Comparison of ENCODE assay signal across 8 cellular contexts in the genomic region with DNA sequence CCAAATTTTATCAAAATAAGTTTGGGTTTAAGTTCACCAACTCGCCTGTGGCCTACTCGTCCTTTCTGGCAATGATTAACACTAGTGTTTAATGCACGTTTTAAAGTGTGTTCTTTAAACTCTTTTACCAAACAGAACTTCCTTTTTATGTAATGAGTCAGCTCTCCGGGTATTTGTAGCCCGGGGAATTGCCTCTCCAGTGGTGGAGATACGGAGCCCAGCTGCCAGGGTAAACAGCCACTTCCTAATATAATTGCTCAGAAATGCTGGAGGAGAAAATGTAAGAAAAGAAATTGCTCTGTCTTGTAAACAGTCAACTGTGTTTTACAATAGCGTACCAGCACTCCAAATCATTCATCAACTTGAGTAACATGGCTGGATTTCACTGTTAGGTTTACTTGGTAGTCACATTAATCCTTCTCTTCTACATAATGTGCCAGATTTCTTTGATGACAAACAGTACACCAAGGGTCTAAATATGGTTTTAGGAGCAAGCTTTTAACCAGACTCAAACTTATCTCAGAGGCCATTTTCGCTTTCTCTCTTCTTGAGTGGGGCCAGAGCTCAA.
A peak's percentile ranks its signal among the peaks of the same experiment; 100 is the strongest.
DNase-seq lines count a peak whose midpoint lies in the region; ATAC-seq and TF ChIP-seq lines count a peak whose summit lies in the region.

No MANE protein-coding gene starts in this region.

- ATAC-seq in GM19043 (IDR thresholded peaks at IDR 0.05; ENCODE audit: low read depth, unreplicated experiment) (peak; percentile 83), HG03196 (IDR thresholded peaks at IDR 0.05; ENCODE audit: unreplicated experiment) (peak; percentile 78), lung (ENCODE audit: insufficient read depth, low FRiP score) (peak; percentile 90)

- H3K4me1 ChIP-seq in PC-9 (replicated peaks; ENCODE audit: insufficient read depth): peaks cover 81% of the 10 kb centered on the region
- peaks cover 4 to 19% of the 10 kb centered on the region in 2 donors for H3K4me1 ChIP-seq in lung (ENCODE audit: control insufficient read depth in 2 of 2, insufficient read depth in 2 of 2, low read length in 2 of 2)
- H3K4me1 ChIP-seq in urinary bladder (ENCODE audit: insufficient read depth): no peaks in the 10 kb centered on the region

- intact Hi-C loops in PC-9 (cut with micrococcal nuclease; ENCODE audit: unreplicated experiment): loop anchor here (1.0 to 5.0 kb wide), 2 partner anchors 18 to 74 kb away; no protein-coding TSS in a partner anchor

- peaks cover 34% of the 10 kb centered on the region for H3F3A ChIP-seq in PC-9 (ENCODE audit: insufficient read depth, low read depth)

- H3K9me3 ChIP-seq in PC-9 (ENCODE audit: insufficient read depth, low read depth) (no peaks in the 10 kb centered on the region; the same call in 1 of the 2 replicates), lung (ENCODE audit: control insufficient read depth in 2 of 2, insufficient read depth in 1 of 2, low read length in 1 of 2) (no peaks in the 10 kb centered on the region)

- H3K9me2 ChIP-seq in PC-9 (ENCODE audit: insufficient read depth): no peaks in the 10 kb centered on the region

- DNase-seq in CMK (ENCODE audit: low read depth) (peak; percentile 43), PC-9 (peak; percentile 68 to 91), lung (ENCODE audit: low spot score) (peak; percentile 77)
- no peak for DNase-seq in stimulated activated CD8-positive, alpha-beta memory T cell treated with anti-CD3 and anti-CD28 coated beads, Interleukin-4, amount 100 ng/mL, for 48 hours

- H3K4me3 ChIP-seq in PC-9 (peak overlapping the region; percentile 20; the same call in 1 of the 2 replicates), lung (no peak overlapping the region), urinary bladder (ENCODE audit: low read depth, low read length) (no peak overlapping the region)

- WGBS in lung, 2 donors: 7 to 9% methylated on average over 8 of the region's 8 CpGs
- WGBS in urinary bladder: 7% methylated on average over 8 of the region's 8 CpGs

- peak overlapping the region; percentile 61 for H3K4me2 ChIP-seq in PC-9

- H2AFZ ChIP-seq in PC-9: no peak overlapping the region

- CTCF ChIA-PET in PC-9 (lab: Charles Lee): interaction anchor here (0.5 kb wide), 1 partner anchor 42 kb away, joined by 3 read pairs; no protein-coding TSS in a partner anchor

- no peaks in the 10 kb centered on the region for H4K20me1 ChIP-seq in PC-9 (ENCODE audit: insufficient read depth)

- H3K27ac ChIP-seq in PC-9 (peak overlapping the region; percentile 85), cingulate gyrus (ENCODE audit: low read depth, low read length) (peak overlapping the region; percentile 49), lung (ENCODE audit: low read depth in 1 of 2, low read length in 1 of 2) (peak overlapping the region in 1 of 2 donors; percentile 92), urinary bladder (ENCODE audit: low read depth) (peak overlapping the region; percentile 74)

- TSS peak; percentile 31 for BruUV-seq in PC-9 (replicated peaks; lab: Mats Ljungman, UMichigan)

- H3K36me3 ChIP-seq in PC-9 (ENCODE audit: low read depth): peaks cover 11% of the 10 kb centered on the region; the same call in 1 of the 2 replicates
- H3K36me3 ChIP-seq in lung (ENCODE audit: control insufficient read depth in 2 of 2, insufficient read depth in 2 of 2, low read length in 2 of 2): no peaks in the 10 kb centered on the region
- H3K36me3 ChIP-seq in urinary bladder (ENCODE audit: insufficient read depth): no peaks in the 10 kb centered on the region

- POLR2A ChIA-PET in PC-9 (lab: Charles Lee; ENCODE audit: unreplicated experiment): interaction anchor here (0.7 kb wide), 1 partner anchor 18 kb away, joined by 7 read pairs; no protein-coding TSS in a partner anchor

- H3K27me3 ChIP-seq in PC-9 (ENCODE audit: insufficient read depth, low read depth) (no peaks in the 10 kb centered on the region), lung (ENCODE audit: control insufficient read depth, insufficient read depth) (no peaks in the 10 kb centered on the region)

- no peaks in the 10 kb centered on the region for H3K79me2 ChIP-seq in PC-9 (ENCODE audit: low read depth)

- no peak for TF ChIP-seq CTCF in PC-9 (conservative IDR thresholded peaks at IDR 0.05)
- TF ChIP-seq CTCF in lung (IDR thresholded peaks at IDR 0.05; ENCODE audit: control extremely low read depth, extremely low read depth): no peak
